In the genomic region with DNA sequence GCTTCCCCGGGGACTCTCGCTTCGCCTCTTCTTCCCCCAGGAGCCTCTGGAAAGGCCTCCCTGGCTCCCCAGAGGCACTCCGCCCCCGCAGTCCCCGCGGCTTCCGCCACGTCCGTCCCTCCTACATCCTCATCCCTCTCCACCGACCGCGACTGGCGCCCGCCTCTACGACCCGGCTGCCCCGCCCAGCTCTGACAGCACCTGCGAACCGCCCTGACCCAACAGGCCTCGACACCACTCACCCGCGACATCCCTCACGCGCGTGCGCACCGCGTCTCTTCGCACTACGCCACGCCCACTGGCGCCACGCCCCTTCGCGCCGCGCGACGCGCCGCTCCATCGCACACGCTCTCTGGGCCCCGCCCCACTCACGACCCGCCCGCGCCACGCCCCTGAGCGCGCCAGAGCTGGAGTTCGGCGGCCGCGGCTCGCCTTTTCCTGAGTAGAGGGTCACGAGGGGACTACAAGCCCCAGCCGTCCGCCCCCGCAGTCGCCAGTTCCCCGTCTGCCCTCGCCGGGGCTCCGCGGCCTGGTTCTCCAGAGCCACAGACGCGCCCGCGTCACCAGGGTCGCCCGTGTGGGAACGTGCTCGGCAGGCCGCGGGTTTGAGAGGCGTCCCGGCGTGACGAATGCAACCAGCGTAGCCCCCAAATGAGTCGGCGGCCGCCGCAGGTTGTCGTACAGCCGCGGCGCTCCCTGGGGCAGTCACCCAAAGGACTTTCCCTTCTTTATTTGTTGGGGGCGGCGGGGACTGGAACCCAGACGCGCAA, we compare ENCODE assay signal across 1 cellular context.
TF ChIP-seq lines count a peak whose summit lies in the region.

No MANE protein-coding gene starts in this region.

TF ChIP-seq in HepG2, 621 proteins besides CTCF, POLR2A, EP300 and RAD21 (continued from another document and continues in another):
- TF ChIP-seq, protein P1, sequence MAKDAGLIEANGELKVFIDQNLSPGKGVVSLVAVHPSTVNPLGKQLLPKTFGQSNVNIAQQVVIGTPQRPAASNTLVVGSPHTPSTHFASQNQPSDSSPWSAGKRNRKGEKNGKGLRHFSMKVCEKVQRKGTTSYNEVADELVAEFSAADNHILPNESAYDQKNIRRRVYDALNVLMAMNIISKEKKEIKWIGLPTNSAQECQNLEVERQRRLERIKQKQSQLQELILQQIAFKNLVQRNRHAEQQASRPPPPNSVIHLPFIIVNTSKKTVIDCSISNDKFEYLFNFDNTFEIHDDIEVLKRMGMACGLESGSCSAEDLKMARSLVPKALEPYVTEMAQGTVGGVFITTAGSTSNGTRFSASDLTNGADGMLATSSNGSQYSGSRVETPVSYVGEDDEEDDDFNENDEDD (CRISPR knock-in tag; IDR thresholded peaks at IDR 0.05; ENCODE audit: borderline replicate concordance), result peak; percentile 95
- peak; percentile 95 for TF ChIP-seq ZNF160 (CRISPR knock-in tag; IDR thresholded peaks at IDR 0.05)
- TF ChIP-seq, protein P2, sequence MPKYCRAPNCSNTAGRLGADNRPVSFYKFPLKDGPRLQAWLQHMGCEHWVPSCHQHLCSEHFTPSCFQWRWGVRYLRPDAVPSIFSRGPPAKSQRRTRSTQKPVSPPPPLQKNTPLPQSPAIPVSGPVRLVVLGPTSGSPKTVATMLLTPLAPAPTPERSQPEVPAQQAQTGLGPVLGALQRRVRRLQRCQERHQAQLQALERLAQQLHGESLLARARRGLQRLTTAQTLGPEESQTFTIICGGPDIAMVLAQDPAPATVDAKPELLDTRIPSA (CRISPR knock-in tag; IDR thresholded peaks at IDR 0.05; ENCODE audit: borderline replicate concordance), result 0 out of 2 replicates have a peak, but pooled peaks have one; percentile 89
- TF ChIP-seq NFE2L1 (CRISPR knock-in tag; IDR thresholded peaks at IDR 0.05; ENCODE audit: borderline replicate concordance), result no peak
- TF ChIP-seq MEF2D (CRISPR knock-in tag; IDR thresholded peaks at IDR 0.05), result peak; percentile 63
- peak; percentile 98 for TF ChIP-seq ZFY (CRISPR knock-in tag; IDR thresholded peaks at IDR 0.05)
- TF ChIP-seq FOSL2 (CRISPR knock-in tag; IDR thresholded peaks at IDR 0.05), result no peak
- peak; percentile 92; the same call in 1 of the 2 replicates for TF ChIP-seq ZNF747 (CRISPR knock-in tag; IDR thresholded peaks at IDR 0.05; ENCODE audit: borderline replicate concordance)
- peak; percentile 95 for TF ChIP-seq SAFB2 (CRISPR knock-in tag; IDR thresholded peaks at IDR 0.05; ENCODE audit: borderline replicate concordance, low read depth)
- no peak for TF ChIP-seq SIX1 (CRISPR knock-in tag; IDR thresholded peaks at IDR 0.05; ENCODE audit: borderline replicate concordance)
- no peak for TF ChIP-seq ZBTB21 (CRISPR knock-in tag; IDR thresholded peaks at IDR 0.05)
- peak; percentile 93 for TF ChIP-seq RNF2 (conservative IDR thresholded peaks at IDR 0.05; ENCODE audit: low read depth)
- peak; percentile 97 for TF ChIP-seq NR1H2 (CRISPR knock-in tag; IDR thresholded peaks at IDR 0.05; ENCODE audit: borderline replicate concordance, low read depth)
- no peak for TF ChIP-seq FIP1L1 (IDR thresholded peaks at IDR 0.05; ENCODE audit: borderline replicate concordance, insufficient read depth, low read depth, low read length)
- TF ChIP-seq TCF7L2 (IDR thresholded peaks at IDR 0.05; ENCODE audit: low read depth, low read length), result no peak
- no peak for TF ChIP-seq PAWR (CRISPR knock-in tag; IDR thresholded peaks at IDR 0.05; ENCODE audit: borderline replicate concordance)
- TF ChIP-seq TEAD3 (CRISPR knock-in tag; optimal IDR thresholded peaks at IDR 0.05; ENCODE audit: borderline replicate concordance), result peak; percentile 63
- TF ChIP-seq ZNF10 (CRISPR knock-in tag; IDR thresholded peaks at IDR 0.05; ENCODE audit: borderline replicate concordance, low read depth), result 0 out of 2 replicates have a peak, but pooled peaks have one; percentile 73
- TF ChIP-seq THYN1 (CRISPR knock-in tag; IDR thresholded peaks at IDR 0.05; ENCODE audit: borderline replicate concordance, low read depth), result peak; percentile 88; the same call in 1 of the 2 replicates
- TF ChIP-seq SIN3B (IDR thresholded peaks at IDR 0.05; ENCODE audit: low read length), result no peak
- no peak for TF ChIP-seq PCBP2 (optimal IDR thresholded peaks at IDR 0.05; ENCODE audit: low read depth, low read length, poor library complexity, severe bottlenecking)
- 0 out of 2 replicates have a peak, but pooled peaks have one; percentile 2 for TF ChIP-seq ZNF652 (CRISPR knock-in tag; IDR thresholded peaks at IDR 0.05; ENCODE audit: borderline replicate concordance, low read depth)
- peak; percentile 98 for TF ChIP-seq ZNF709 (CRISPR knock-in tag; IDR thresholded peaks at IDR 0.05)
- TF ChIP-seq ZNF367 (CRISPR knock-in tag; IDR thresholded peaks at IDR 0.05; ENCODE audit: borderline replicate concordance), result peak; percentile 64; the same call in 1 of the 2 replicates
- TF ChIP-seq, protein P3, sequence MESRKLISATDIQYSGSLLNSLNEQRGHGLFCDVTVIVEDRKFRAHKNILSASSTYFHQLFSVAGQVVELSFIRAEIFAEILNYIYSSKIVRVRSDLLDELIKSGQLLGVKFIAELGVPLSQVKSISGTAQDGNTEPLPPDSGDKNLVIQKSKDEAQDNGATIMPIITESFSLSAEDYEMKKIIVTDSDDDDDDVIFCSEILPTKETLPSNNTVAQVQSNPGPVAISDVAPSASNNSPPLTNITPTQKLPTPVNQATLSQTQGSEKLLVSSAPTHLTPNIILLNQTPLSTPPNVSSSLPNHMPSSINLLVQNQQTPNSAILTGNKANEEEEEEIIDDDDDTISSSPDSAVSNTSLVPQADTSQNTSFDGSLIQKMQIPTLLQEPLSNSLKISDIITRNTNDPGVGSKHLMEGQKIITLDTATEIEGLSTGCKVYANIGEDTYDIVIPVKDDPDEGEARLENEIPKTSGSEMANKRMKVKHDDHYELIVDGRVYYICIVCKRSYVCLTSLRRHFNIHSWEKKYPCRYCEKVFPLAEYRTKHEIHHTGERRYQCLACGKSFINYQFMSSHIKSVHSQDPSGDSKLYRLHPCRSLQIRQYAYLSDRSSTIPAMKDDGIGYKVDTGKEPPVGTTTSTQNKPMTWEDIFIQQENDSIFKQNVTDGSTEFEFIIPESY (CRISPR knock-in tag; IDR thresholded peaks at IDR 0.05), result no peak; the same call in none of the 2 replicates
- TF ChIP-seq BORCS8-MEF2B (CRISPR knock-in tag; IDR thresholded peaks at IDR 0.05), result peak; percentile 98
- TF ChIP-seq SP1 (IDR thresholded peaks at IDR 0.05), result no peak
- peak; percentile 98 for TF ChIP-seq SP1 (CRISPR knock-in tag; IDR thresholded peaks at IDR 0.05)
- TF ChIP-seq GTF3A (CRISPR knock-in tag; conservative IDR thresholded peaks at IDR 0.05), result no peak
- peak; percentile 25; the same call in 1 of the 2 replicates for TF ChIP-seq ZNF34 (CRISPR knock-in tag; IDR thresholded peaks at IDR 0.05; ENCODE audit: borderline replicate concordance)
- TF ChIP-seq CHD2 (IDR thresholded peaks at IDR 0.05; ENCODE audit: low read depth, low read length), result peak; percentile 21; the same call in 1 of the 2 replicates
- TF ChIP-seq AGO2 (optimal IDR thresholded peaks at IDR 0.05; ENCODE audit: low read depth, low read length), result peak; percentile 89
- TF ChIP-seq GABPA (IDR thresholded peaks at IDR 0.05; ENCODE audit: low read depth, low read length), result no peak
- TF ChIP-seq GABPA (CRISPR knock-in tag; IDR thresholded peaks at IDR 0.05; ENCODE audit: low read depth), result no peak; the same call in 1 of the 2 replicates
- TF ChIP-seq HOXA5 (CRISPR knock-in tag; IDR thresholded peaks at IDR 0.05), result peak; percentile 73
- TF ChIP-seq MYC (CRISPR knock-in tag; IDR thresholded peaks at IDR 0.05; ENCODE audit: borderline replicate concordance), result peak; percentile 93
- no peak; the same call in 1 of the 2 replicates for TF ChIP-seq CBX5 (CRISPR knock-in tag; IDR thresholded peaks at IDR 0.05; ENCODE audit: borderline replicate concordance)
- TF ChIP-seq MEIS1 (CRISPR knock-in tag; IDR thresholded peaks at IDR 0.05; ENCODE audit: borderline replicate concordance), result peak; percentile 61; the same call in 1 of the 2 replicates
- no peak for TF ChIP-seq ZNF674 (CRISPR knock-in tag; IDR thresholded peaks at IDR 0.05; ENCODE audit: low read depth)
- TF ChIP-seq, protein P4, sequence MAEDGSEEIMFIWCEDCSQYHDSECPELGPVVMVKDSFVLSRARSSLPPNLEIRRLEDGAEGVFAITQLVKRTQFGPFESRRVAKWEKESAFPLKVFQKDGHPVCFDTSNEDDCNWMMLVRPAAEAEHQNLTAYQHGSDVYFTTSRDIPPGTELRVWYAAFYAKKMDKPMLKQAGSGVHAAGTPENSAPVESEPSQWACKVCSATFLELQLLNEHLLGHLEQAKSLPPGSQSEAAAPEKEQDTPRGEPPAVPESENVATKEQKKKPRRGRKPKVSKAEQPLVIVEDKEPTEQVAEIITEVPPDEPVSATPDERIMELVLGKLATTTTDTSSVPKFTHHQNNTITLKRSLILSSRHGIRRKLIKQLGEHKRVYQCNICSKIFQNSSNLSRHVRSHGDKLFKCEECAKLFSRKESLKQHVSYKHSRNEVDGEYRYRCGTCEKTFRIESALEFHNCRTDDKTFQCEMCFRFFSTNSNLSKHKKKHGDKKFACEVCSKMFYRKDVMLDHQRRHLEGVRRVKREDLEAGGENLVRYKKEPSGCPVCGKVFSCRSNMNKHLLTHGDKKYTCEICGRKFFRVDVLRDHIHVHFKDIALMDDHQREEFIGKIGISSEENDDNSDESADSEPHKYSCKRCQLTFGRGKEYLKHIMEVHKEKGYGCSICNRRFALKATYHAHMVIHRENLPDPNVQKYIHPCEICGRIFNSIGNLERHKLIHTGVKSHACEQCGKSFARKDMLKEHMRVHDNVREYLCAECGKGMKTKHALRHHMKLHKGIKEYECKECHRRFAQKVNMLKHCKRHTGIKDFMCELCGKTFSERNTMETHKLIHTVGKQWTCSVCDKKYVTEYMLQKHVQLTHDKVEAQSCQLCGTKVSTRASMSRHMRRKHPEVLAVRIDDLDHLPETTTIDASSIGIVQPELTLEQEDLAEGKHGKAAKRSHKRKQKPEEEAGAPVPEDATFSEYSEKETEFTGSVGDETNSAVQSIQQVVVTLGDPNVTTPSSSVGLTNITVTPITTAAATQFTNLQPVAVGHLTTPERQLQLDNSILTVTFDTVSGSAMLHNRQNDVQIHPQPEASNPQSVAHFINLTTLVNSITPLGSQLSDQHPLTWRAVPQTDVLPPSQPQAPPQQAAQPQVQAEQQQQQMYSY (CRISPR knock-in tag; IDR thresholded peaks at IDR 0.05), result peak; percentile 77
- TF ChIP-seq ZNF720 (CRISPR knock-in tag; IDR thresholded peaks at IDR 0.05), result no peak
- no peak for TF ChIP-seq STAT5B (CRISPR knock-in tag; IDR thresholded peaks at IDR 0.05)
- TF ChIP-seq ZNF432 (CRISPR knock-in tag; IDR thresholded peaks at IDR 0.05; ENCODE audit: borderline replicate concordance), result peak; percentile 49; the same call in 1 of the 2 replicates
- TF ChIP-seq ZNF331 (CRISPR knock-in tag; IDR thresholded peaks at IDR 0.05), result peak; percentile 78; the same call in 1 of the 2 replicates
- TF ChIP-seq, protein P5, sequence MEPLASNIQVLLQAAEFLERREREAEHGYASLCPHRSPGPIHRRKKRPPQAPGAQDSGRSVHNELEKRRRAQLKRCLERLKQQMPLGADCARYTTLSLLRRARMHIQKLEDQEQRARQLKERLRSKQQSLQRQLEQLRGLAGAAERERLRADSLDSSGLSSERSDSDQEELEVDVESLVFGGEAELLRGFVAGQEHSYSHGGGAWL (CRISPR knock-in tag; IDR thresholded peaks at IDR 0.05), result peak; percentile 89
- TF ChIP-seq HES4 (CRISPR knock-in tag; IDR thresholded peaks at IDR 0.05; ENCODE audit: borderline replicate concordance), result peak; percentile 93
- TF ChIP-seq, protein P6, sequence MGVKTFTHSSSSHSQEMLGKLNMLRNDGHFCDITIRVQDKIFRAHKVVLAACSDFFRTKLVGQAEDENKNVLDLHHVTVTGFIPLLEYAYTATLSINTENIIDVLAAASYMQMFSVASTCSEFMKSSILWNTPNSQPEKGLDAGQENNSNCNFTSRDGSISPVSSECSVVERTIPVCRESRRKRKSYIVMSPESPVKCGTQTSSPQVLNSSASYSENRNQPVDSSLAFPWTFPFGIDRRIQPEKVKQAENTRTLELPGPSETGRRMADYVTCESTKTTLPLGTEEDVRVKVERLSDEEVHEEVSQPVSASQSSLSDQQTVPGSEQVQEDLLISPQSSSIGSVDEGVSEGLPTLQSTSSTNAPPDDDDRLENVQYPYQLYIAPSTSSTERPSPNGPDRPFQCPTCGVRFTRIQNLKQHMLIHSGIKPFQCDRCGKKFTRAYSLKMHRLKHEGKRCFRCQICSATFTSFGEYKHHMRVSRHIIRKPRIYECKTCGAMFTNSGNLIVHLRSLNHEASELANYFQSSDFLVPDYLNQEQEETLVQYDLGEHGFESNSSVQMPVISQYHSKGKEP (CRISPR knock-in tag; IDR thresholded peaks at IDR 0.05), result peak; percentile 8; the same call in 1 of the 2 replicates
- TF ChIP-seq U2AF2 (IDR thresholded peaks at IDR 0.05; ENCODE audit: low read depth, low read length), result no peak
- TF ChIP-seq ZNF33B (CRISPR knock-in tag; IDR thresholded peaks at IDR 0.05), result peak; percentile 96
- TF ChIP-seq ZNF501 (CRISPR knock-in tag; IDR thresholded peaks at IDR 0.05), result peak; percentile 99
- peak; percentile 32 for TF ChIP-seq RARA (CRISPR knock-in tag; IDR thresholded peaks at IDR 0.05)
- 0 out of 2 replicates have a peak, but pooled peaks have one; percentile 12 for TF ChIP-seq ZNF83 (CRISPR knock-in tag; IDR thresholded peaks at IDR 0.05; ENCODE audit: borderline replicate concordance)
- TF ChIP-seq, protein P7, sequence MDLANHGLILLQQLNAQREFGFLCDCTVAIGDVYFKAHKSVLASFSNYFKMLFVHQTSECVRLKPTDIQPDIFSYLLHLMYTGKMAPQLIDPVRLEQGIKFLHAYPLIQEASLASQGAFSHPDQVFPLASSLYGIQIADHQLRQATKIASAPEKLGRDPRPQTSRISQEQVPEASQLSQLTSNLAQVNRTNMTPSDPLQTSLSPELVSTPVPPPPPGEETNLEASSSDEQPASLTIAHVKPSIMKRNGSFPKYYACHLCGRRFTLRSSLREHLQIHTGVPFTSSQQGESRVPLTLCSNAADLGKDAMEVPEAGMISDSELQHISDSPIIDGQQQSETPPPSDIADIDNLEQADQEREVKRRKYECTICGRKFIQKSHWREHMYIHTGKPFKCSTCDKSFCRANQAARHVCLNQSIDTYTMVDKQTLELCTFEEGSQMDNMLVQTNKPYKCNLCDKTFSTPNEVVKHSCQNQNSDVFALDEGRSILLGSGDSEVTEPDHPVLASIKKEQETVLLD (CRISPR knock-in tag; IDR thresholded peaks at IDR 0.05; ENCODE audit: low read depth), result peak; percentile 85
- peak; percentile 98 for TF ChIP-seq SP4 (CRISPR knock-in tag; IDR thresholded peaks at IDR 0.05)
